ENCODE assay signal across 8 cellular contexts in genomic region chr1:226424228-226425003, GRCh38. TPM values are rescaled to one million over a fixed set of nuclear protein-coding genes. Genes with fewer than 3 reads are reported as not detected.
DNase-seq lines count a peak whose midpoint lies in the region; ATAC-seq lines count a peak whose summit lies in the region.

No MANE protein-coding gene starts in this region.

- no peaks in the 10 kb centered on the region for H3K36me3 ChIP-seq in mesendoderm (ENCODE audit: control insufficient read depth, insufficient read depth, low read length)

- H3K27ac Mint-ChIP-seq in activated T-cell treated with anti-CD3 and anti-CD28 coated beads, Interleukin-2, amount 50 U/mL, for 72 hours: no peak overlapping the region

- H3K27me3 ChIP-seq in mesendoderm (ENCODE audit: insufficient read depth, low read length, poor library complexity): no peaks in the 10 kb centered on the region

- no peaks in the 10 kb centered on the region for H3K36me3 Mint-ChIP-seq in activated T-cell treated with anti-CD3 and anti-CD28 coated beads, Interleukin-2, amount 50 U/mL, for 72 hours (ENCODE audit: insufficient read depth in 2 of 2)

- no peak overlapping the region for H3K56ac ChIP-seq in mesendoderm (ENCODE audit: low read length)

- no peaks in the 10 kb centered on the region for H3K79me2 ChIP-seq in mesendoderm (ENCODE audit: control insufficient read depth, insufficient read depth, low read length)

- no peak overlapping the region for H2BK5ac ChIP-seq in mesendoderm (ENCODE audit: low read length)

- no peak overlapping the region for H2BK120ac ChIP-seq in mesendoderm (ENCODE audit: low read depth, low read length)

- no peak overlapping the region for H3K4me3 ChIP-seq in mesendoderm (ENCODE audit: low read length)

- no peak overlapping the region for H3K4me2 ChIP-seq in mesendoderm (ENCODE audit: low read length)

- WGBS in mesendoderm (ENCODE audit: extremely low coverage, insufficient coverage, low lambda C conversion rate): no CpG with 5 or more reads among the region's 8 CpGs

- H3K4me1 Mint-ChIP-seq in activated T-cell treated with anti-CD3 and anti-CD28 coated beads, Interleukin-2, amount 50 U/mL, for 72 hours (ENCODE audit: low read depth): peaks cover 10% of the 10 kb centered on the region

- no peaks in the 10 kb centered on the region for H3K9me3 Mint-ChIP-seq in activated T-cell treated with anti-CD3 and anti-CD28 coated beads, Interleukin-2, amount 50 U/mL, for 72 hours

- H3K9ac ChIP-seq in mesendoderm (ENCODE audit: low read length): no peak overlapping the region

- H4K8ac ChIP-seq in mesendoderm (ENCODE audit: low read depth, low read length): no peak overlapping the region

- H3K18ac ChIP-seq in mesendoderm (ENCODE audit: low read length): no peak overlapping the region

- no peak overlapping the region for H3K4me3 Mint-ChIP-seq in activated T-cell treated with anti-CD3 and anti-CD28 coated beads, Interleukin-2, amount 50 U/mL, for 72 hours

- H2AK5ac ChIP-seq in mesendoderm (ENCODE audit: low read length): no peak overlapping the region

- H3K79me1 ChIP-seq in mesendoderm (ENCODE audit: low read length): no peaks in the 10 kb centered on the region

- H2BK15ac ChIP-seq in mesendoderm (replicated peaks; ENCODE audit: low read depth): no peak overlapping the region

- no peak overlapping the region for H3K4ac ChIP-seq in mesendoderm (ENCODE audit: low read depth, low read length)

- ATAC-seq in activated T-cell treated with anti-CD3 and anti-CD28 coated beads, Interleukin-2, amount 50 U/mL, for 72 hours (replicated peaks in 1 of 2): peak; percentile 61 to 64
- ATAC-seq in HG02610 (IDR thresholded peaks at IDR 0.05; ENCODE audit: unreplicated experiment) (no peak), GM19463 (IDR thresholded peaks at IDR 0.05; ENCODE audit: unreplicated experiment) (no peak)

- no peak overlapping the region for H3K27ac ChIP-seq in mesendoderm (ENCODE audit: low read depth, low read length)

- no peak overlapping the region for H3K23ac ChIP-seq in mesendoderm (ENCODE audit: low read length)

- DNase-seq in activated T-cell treated with anti-CD3 and anti-CD28 coated beads, Interleukin-2, amount 50 U/mL, for 72 hours: peak in 1 of 2 donors; percentile 10
- no peak for DNase-seq in activated T-cell treated with anti-CD3 and anti-CD28 coated beads, Interleukin-2, amount 50 U/mL, for 1 hour
- DNase-seq in HT1080 (ENCODE audit: low read depth) (peak; percentile 39), OCI-M1 (lab: John Stamatoyannopoulos, UW) (peak; percentile 63), dermis blood vessel endothelial cell (peak; percentile 59), mesendoderm (peak; percentile 80)

- H3K4me1 ChIP-seq in mesendoderm (ENCODE audit: control insufficient read depth, low read depth, low read length): no peaks in the 10 kb centered on the region

- peaks cover 3% of the 10 kb centered on the region for H3K27me3 Mint-ChIP-seq in activated T-cell treated with anti-CD3 and anti-CD28 coated beads, Interleukin-2, amount 50 U/mL, for 72 hours (ENCODE audit: low read depth)

- H4K5ac ChIP-seq in mesendoderm (ENCODE audit: low read length): no peak overlapping the region

RNA-seq across cellular contexts. Expression of gene PARP1, which starts 16.5 kb away (rescaled TPM):
- total RNA-seq in activated T-cell treated with anti-CD3 and anti-CD28 coated beads, Interleukin-2, amount 50 U/mL, for 72 hours: 100 to 1,000 TPM; 161 to 184 TPM
- total RNA-seq in HT1080 (2014; rRNA removed; shearing (Covaris generic)): 177 and 208 TPM in 2 replicates
- polyA plus RNA-seq in HT1080 (2015; cell fraction: cytosol; rRNA removed): 176 and 210 TPM in 2 replicates
- 216 and 222 TPM in 2 replicates for polyA plus RNA-seq in HT1080 (2015; cell fraction: nucleus; rRNA removed)
- total RNA-seq in dermis blood vessel endothelial cell: 126 and 190 TPM in 2 replicates
- 277 TPM for polyA plus RNA-seq in mesendoderm (2013, experiment 1 of 2)
- 282 TPM for polyA plus RNA-seq in mesendoderm (2013, experiment 2 of 2)

Comparison
In these comparisons a context has a peak if more than half of its experiments do, and no peak if none do; other contexts are left out.
1. ATAC-seq: peak in activated T-cell treated with anti-CD3 and anti-CD28 coated beads, Interleukin-2, amount 50 U/mL, for 72 hours (2 of 2); none in HG02610 (single experiment) and GM19463 (single experiment).